1 cellular context compared by ENCODE assay signal in genomic region chr1:151133339-151133761, GRCh38.
TF ChIP-seq lines count a peak whose summit lies in the region.

No MANE protein-coding gene starts in this region.

TF ChIP-seq in SK-N-SH treated with all-trans-retinoic acid at 6 μM for 48 hours, 23 proteins besides CTCF, POLR2A, EP300 and RAD21:
- no peak for TF ChIP-seq CSRNP3 (CRISPR knock-in tag; IDR thresholded peaks at IDR 0.05)
- TF ChIP-seq RARB (CRISPR knock-in tag; IDR thresholded peaks at IDR 0.05), result no peak
- no peak for TF ChIP-seq CSDC2 (CRISPR knock-in tag; IDR thresholded peaks at IDR 0.05)
- no peak for TF ChIP-seq BACH2 (CRISPR knock-in tag; IDR thresholded peaks at IDR 0.05; ENCODE audit: borderline replicate concordance)
- no peak for TF ChIP-seq TCF4 (CRISPR knock-in tag; IDR thresholded peaks at IDR 0.05; ENCODE audit: borderline replicate concordance)
- no peak for TF ChIP-seq OSR1 (CRISPR knock-in tag; IDR thresholded peaks at IDR 0.05)
- TF ChIP-seq ZC3H10 (CRISPR knock-in tag; IDR thresholded peaks at IDR 0.05), result no peak
- no peak for TF ChIP-seq GLIS3 (CRISPR knock-in tag; IDR thresholded peaks at IDR 0.05)
- TF ChIP-seq ZFP30 (CRISPR knock-in tag; IDR thresholded peaks at IDR 0.05), result no peak
- no peak for TF ChIP-seq CREB5 (CRISPR knock-in tag; IDR thresholded peaks at IDR 0.05; ENCODE audit: low read depth)
- no peak for TF ChIP-seq ESRRG (CRISPR knock-in tag; IDR thresholded peaks at IDR 0.05)
TF ChIP-seq in SK-N-SH treated with all-trans-retinoic acid at 6 μM for 48 hours: peak in this region for 0.
